In genomic region chr15:69194854-69195253, GRCh38 we compare ENCODE assay signal across 18 cellular contexts. TPM values are rescaled to one million over a fixed set of nuclear protein-coding genes. Genes with fewer than 3 reads are reported as not detected.
DNase-seq lines count a peak whose midpoint lies in the region; ATAC-seq and TF ChIP-seq lines count a peak whose summit lies in the region.
"Had no signal": no experiment of that assay in that cellular context is flagged by ENCODE, and none has a peak within 500 bp of the region (broad histone marks: within the 10 kb centered on the region; RNA-seq: fewer than 3 reads in every experiment).

No MANE protein-coding gene starts in this region.

- peaks cover 15% of the 10 kb centered on the region for H3K4me1 ChIP-seq in GM23248 (ENCODE audit: insufficient read depth)

- H3K27ac ChIP-seq in GM23248 = no peak overlapping the region
- H3K27ac ChIP-seq: neural progenitor cell, suprapubic skin had no signal

- H3K36me3 ChIP-seq in GM23248 (ENCODE audit: low read depth) = no peaks in the 10 kb centered on the region
- H3K36me3 ChIP-seq: neural progenitor cell had no signal

- no peak for ATAC-seq in GM18502 (IDR thresholded peaks at IDR 0.05; ENCODE audit: poor library complexity, unreplicated experiment)
- no peak for ATAC-seq in HG03039 (IDR thresholded peaks at IDR 0.05; ENCODE audit: unreplicated experiment)
- ATAC-seq: activated T-cell treated with anti-CD3 and anti-CD28 coated beads, Interleukin-2, amount 50 U/mL, for 4 hours had no signal

- H2AFZ ChIP-seq in GM23248 = no peak overlapping the region
- H2AFZ ChIP-seq: neural progenitor cell had no signal

- peaks cover 36% of the 10 kb centered on the region for H3K4me1 Mint-ChIP-seq in mesothelial cell of epicardium
- H3K4me1 Mint-ChIP-seq in activated CD4-positive, alpha-beta T cell treated with anti-CD3 and anti-CD28 coated beads, Interleukin-2, amount 10 ng/mL, durations not matched to agents 24 days and 14 days = peaks cover 2% of the 10 kb centered on the region

- peaks cover 26% of the 10 kb centered on the region for H3K36me3 Mint-ChIP-seq in mesothelial cell of epicardium
- H3K36me3 Mint-ChIP-seq in activated CD4-positive, alpha-beta T cell treated with anti-CD3 and anti-CD28 coated beads, Interleukin-2, amount 10 ng/mL, durations not matched to agents 24 days and 14 days (ENCODE audit: low read depth) = no peaks in the 10 kb centered on the region

- H3K4me3 Mint-ChIP-seq in mesothelial cell of epicardium = no peak overlapping the region
- no peak overlapping the region for H3K4me3 Mint-ChIP-seq in activated CD4-positive, alpha-beta T cell treated with anti-CD3 and anti-CD28 coated beads, Interleukin-2, amount 10 ng/mL, durations not matched to agents 24 days and 14 days
- H3K4me3 Mint-ChIP-seq: activated naive CD4-positive, alpha-beta T cell treated with anti-CD3 and anti-CD28 coated beads, Interleukin-2, amount 50 U/mL, for 24 hours; activated T-cell treated with anti-CD3 and anti-CD28 coated beads, Interleukin-2, amount 50 U/mL, for 4 hours; CD8-positive, alpha-beta memory T cell; memory B cell; neural progenitor cell had no signal

- no peaks in the 10 kb centered on the region for H3K9me3 ChIP-seq in GM23248 (ENCODE audit: low read depth)

- H3F3A ChIP-seq in GM23248 (ENCODE audit: insufficient read depth) = peaks cover 13% of the 10 kb centered on the region

- peaks cover 21% of the 10 kb centered on the region; the same call in 1 of the 2 replicates for H3K79me2 ChIP-seq in GM23248 (ENCODE audit: insufficient read depth)

- in situ Hi-C loops in GM23248 (cut with MboI) = no loop called here

- 68 to 73% methylated on average over 1 of the region's 1 CpG for WGBS in GM23248 (ENCODE audit: low coverage in 1 of 2, low lambda C conversion rate in 2 of 2, missing lambda C conversion rate in 2 of 2), 2 experiments

- H4K20me1 ChIP-seq in GM23248 (ENCODE audit: insufficient read depth) = no peaks in the 10 kb centered on the region

- H3K27me3 Mint-ChIP-seq in mesothelial cell of epicardium (ENCODE audit: low read depth) = no peaks in the 10 kb centered on the region
- peaks cover 4% of the 10 kb centered on the region for H3K27me3 Mint-ChIP-seq in activated CD4-positive, alpha-beta T cell treated with anti-CD3 and anti-CD28 coated beads, Interleukin-2, amount 10 ng/mL, durations not matched to agents 24 days and 14 days
- H3K27me3 Mint-ChIP-seq: activated naive CD4-positive, alpha-beta T cell treated with anti-CD3 and anti-CD28 coated beads, Interleukin-2, amount 50 U/mL, for 24 hours; CD8-positive, alpha-beta memory T cell; memory B cell had no signal

- intact Hi-C loops in activated CD4-positive, alpha-beta T cell treated with anti-CD3 and anti-CD28 coated beads, Interleukin-2, amount 10 ng/mL, durations not matched to agents 24 days and 14 days (cut with micrococcal nuclease) = no loop called here

- H3K9me3 Mint-ChIP-seq in mesothelial cell of epicardium = peaks cover 18% of the 10 kb centered on the region
- no peaks in the 10 kb centered on the region for H3K9me3 Mint-ChIP-seq in activated CD4-positive, alpha-beta T cell treated with anti-CD3 and anti-CD28 coated beads, Interleukin-2, amount 10 ng/mL, durations not matched to agents 24 days and 14 days

- 0 out of 2 replicates have a peak overlapping the region, but pooled peaks have one; percentile 8 for H3K9ac ChIP-seq in GM23248
- H3K9ac ChIP-seq: neural progenitor cell had no signal

- H3K4me2 ChIP-seq in GM23248 (ENCODE audit: unreplicated experiment) = peak overlapping the region; percentile 50
- H3K4me2 ChIP-seq: neural progenitor cell had no signal

- H3K4me3 ChIP-seq in GM23248 (no peak overlapping the region), fibroblast of pulmonary artery (replicated peaks; ENCODE audit: low read depth, low read length) (no peak overlapping the region)
- H3K4me3 ChIP-seq: neural progenitor cell, suprapubic skin had no signal

- no peaks in the 10 kb centered on the region; the same call in 1 of the 2 replicates for H3K9me2 ChIP-seq in GM23248 (ENCODE audit: insufficient read depth)

- peak overlapping the region; percentile 31 for H3K27ac Mint-ChIP-seq in mesothelial cell of epicardium
- H3K27ac Mint-ChIP-seq in activated CD4-positive, alpha-beta T cell treated with anti-CD3 and anti-CD28 coated beads, Interleukin-2, amount 10 ng/mL, durations not matched to agents 24 days and 14 days = no peak overlapping the region
- H3K27ac Mint-ChIP-seq: activated naive CD4-positive, alpha-beta T cell treated with anti-CD3 and anti-CD28 coated beads, Interleukin-2, amount 50 U/mL, for 24 hours; CD8-positive, alpha-beta memory T cell; memory B cell; neural progenitor cell had no signal

- TF ChIP-seq CTCF in fibroblast of pulmonary artery (IDR thresholded peaks at IDR 0.05; ENCODE audit: low read length, missing control alignments) (no peak), mesothelial cell of epicardium (IDR thresholded peaks at IDR 0.05; ENCODE audit: unreplicated experiment) (no peak)

- peak; percentile 4 for DNase-seq in GM23248
- peak; percentile 72 for DNase-seq in OCI-M1 (lab: John Stamatoyannopoulos, UW)
- DNase-seq in fibroblast of pulmonary artery (ENCODE audit: low read depth) = peak; percentile 31
- no peak for DNase-seq in mesothelial cell of epicardium (ENCODE audit: low spot score in 2 of 2, unreplicated experiment in 2 of 2)
- no peak for DNase-seq in activated CD4-positive, alpha-beta T cell treated with anti-CD3 and anti-CD28 coated beads, Interleukin-2, amount 10 ng/mL, durations not matched to agents 24 days and 14 days
- DNase-seq in DMS114 treated with DMSO at 0.1 percent for 48 hours (lab: John Stamatoyannopoulos, UW; ENCODE audit: unreplicated experiment) = no peak
- DNase-seq: activated T-cell treated with anti-CD3 and anti-CD28 coated beads, Interleukin-2, amount 50 U/mL, for 4 hours; CD8-positive, alpha-beta memory T cell; NCI-H1694 treated with DMSO at 0.1 percent for 48 hours; NCI-H510A treated with DMSO at 0.1 percent for 48 hours; retina; stimulated activated CD4-positive, alpha-beta T cell treated with anti-CD3 and anti-CD28 coated beads, Interleukin-2, amount 100 ng/mL, for 24 hours had no signal

- H3K27me3 ChIP-seq in GM23248 (replicated peaks; ENCODE audit: insufficient read depth) = no peaks in the 10 kb centered on the region
- H3K27me3 ChIP-seq: neural progenitor cell, suprapubic skin had no signal

RNA-seq across cellular contexts. Expression of gene GLCE, which starts 34.4 kb away (rescaled TPM):
- 12.4 and 17.1 TPM in 2 replicates for total RNA-seq in GM23248 (2014; rRNA removed; shearing (Covaris generic))
- 9.3 and 9.7 TPM in 2 replicates for polyA plus RNA-seq in GM23248 (2016; fragmentation: Nextera tagmentation; extraction: Ambion mirVana)
- 19.6 to 22.0 TPM (median 19.7 TPM) in 3 replicates for total RNA-seq in mesothelial cell of epicardium
- 2.5 and 3.8 TPM in 2 replicates for total RNA-seq in activated CD4-positive, alpha-beta T cell treated with anti-CD3 and anti-CD28 coated beads, Interleukin-2, amount 10 ng/mL, durations not matched to agents 24 days and 14 days

Comparison
In these comparisons a context has a peak if more than half of its experiments do, and no peak if none do; other contexts are left out.
1. DNase-seq: peak in GM23248 (single experiment), OCI-M1 (single experiment) and fibroblast of pulmonary artery (single experiment); none in mesothelial cell of epicardium (0 of 2), activated CD4-positive, alpha-beta T cell treated with anti-CD3 and anti-CD28 coated beads, Interleukin-2, amount 10 ng/mL, durations not matched to agents 24 days and 14 days (single experiment) and DMS114 treated with DMSO at 0.1 percent for 48 hours (single experiment).